Comparison of ENCODE assay signal across 1 cellular context in the genomic region with DNA sequence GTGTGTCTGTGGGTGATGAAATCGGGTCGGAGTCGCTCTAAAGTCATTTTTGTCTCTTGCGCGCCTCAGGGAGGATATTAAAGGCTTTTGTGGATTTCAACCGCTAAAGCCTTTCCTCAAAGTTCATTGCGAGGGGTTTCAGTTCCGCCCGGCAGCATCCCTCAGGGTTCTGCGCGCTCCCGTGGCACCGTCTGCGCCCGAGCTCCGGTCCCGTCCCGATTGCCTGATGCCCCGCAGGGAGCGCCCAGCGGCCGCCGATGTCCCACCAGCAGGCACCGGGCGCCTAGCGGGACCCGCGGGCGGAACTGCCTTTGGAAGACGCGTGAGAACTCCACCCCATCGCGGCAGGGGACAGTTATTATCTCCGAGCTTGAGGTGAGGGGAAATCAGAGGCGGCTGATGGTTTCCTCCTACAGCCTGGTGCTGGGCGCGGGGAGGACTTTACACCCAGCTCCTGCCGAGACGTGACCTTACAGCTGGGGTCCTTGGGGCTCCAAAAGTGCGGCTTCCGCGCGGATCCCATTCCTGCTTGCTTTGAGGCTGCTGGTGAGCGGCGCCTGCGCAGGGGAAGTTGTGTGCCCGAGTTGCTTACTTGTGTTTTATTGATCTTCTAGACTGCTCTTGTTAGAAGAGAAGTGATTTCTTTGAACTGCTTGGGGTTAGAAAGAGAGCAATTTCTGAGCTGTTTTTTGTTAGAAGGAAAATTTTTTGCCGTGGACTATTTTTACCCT.
TF ChIP-seq lines count a peak whose summit lies in the region.

No MANE protein-coding gene starts in this region.

TF ChIP-seq in IMR-90, 13 proteins besides CTCF, POLR2A, EP300 and RAD21:
- TF ChIP-seq CHD1 (IDR thresholded peaks at IDR 0.05; ENCODE audit: low read depth, low read length) (no peak), NFE2L2 (IDR thresholded peaks at IDR 0.05; ENCODE audit: low read depth, low read length) (no peak), SMC3 (IDR thresholded peaks at IDR 0.05; ENCODE audit: low read depth, low read length) (no peak), FOS (IDR thresholded peaks at IDR 0.05; ENCODE audit: low read depth, low read length) (no peak), RFX5 (IDR thresholded peaks at IDR 0.05; ENCODE audit: low read depth, low read length) (no peak), CEBPB (IDR thresholded peaks at IDR 0.05; ENCODE audit: low read depth, low read length) (no peak), RCOR1 (IDR thresholded peaks at IDR 0.05; ENCODE audit: insufficient replicate concordance, low read length) (no peak), MXI1 (IDR thresholded peaks at IDR 0.05; ENCODE audit: borderline replicate concordance, low read depth, low read length) (no peak), BHLHE40 (IDR thresholded peaks at IDR 0.05; ENCODE audit: low read depth, low read length) (no peak), MAFK (IDR thresholded peaks at IDR 0.05; ENCODE audit: low read depth, low read length) (no peak)
- TF ChIP-seq, protein P1, sequence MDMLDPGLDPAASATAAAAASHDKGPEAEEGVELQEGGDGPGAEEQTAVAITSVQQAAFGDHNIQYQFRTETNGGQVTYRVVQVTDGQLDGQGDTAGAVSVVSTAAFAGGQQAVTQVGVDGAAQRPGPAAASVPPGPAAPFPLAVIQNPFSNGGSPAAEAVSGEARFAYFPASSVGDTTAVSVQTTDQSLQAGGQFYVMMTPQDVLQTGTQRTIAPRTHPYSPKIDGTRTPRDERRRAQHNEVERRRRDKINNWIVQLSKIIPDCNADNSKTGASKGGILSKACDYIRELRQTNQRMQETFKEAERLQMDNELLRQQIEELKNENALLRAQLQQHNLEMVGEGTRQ (IDR thresholded peaks at IDR 0.05; ENCODE audit: low read depth, low read length): no peak
- TF ChIP-seq, protein P2, sequence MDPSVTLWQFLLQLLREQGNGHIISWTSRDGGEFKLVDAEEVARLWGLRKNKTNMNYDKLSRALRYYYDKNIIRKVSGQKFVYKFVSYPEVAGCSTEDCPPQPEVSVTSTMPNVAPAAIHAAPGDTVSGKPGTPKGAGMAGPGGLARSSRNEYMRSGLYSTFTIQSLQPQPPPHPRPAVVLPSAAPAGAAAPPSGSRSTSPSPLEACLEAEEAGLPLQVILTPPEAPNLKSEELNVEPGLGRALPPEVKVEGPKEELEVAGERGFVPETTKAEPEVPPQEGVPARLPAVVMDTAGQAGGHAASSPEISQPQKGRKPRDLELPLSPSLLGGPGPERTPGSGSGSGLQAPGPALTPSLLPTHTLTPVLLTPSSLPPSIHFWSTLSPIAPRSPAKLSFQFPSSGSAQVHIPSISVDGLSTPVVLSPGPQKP (IDR thresholded peaks at IDR 0.05; ENCODE audit: borderline replicate concordance, low read depth, low read length): no peak
TF ChIP-seq in IMR-90: peak in this region for 0.
